8 cellular contexts compared by ENCODE assay signal in the genomic region with DNA sequence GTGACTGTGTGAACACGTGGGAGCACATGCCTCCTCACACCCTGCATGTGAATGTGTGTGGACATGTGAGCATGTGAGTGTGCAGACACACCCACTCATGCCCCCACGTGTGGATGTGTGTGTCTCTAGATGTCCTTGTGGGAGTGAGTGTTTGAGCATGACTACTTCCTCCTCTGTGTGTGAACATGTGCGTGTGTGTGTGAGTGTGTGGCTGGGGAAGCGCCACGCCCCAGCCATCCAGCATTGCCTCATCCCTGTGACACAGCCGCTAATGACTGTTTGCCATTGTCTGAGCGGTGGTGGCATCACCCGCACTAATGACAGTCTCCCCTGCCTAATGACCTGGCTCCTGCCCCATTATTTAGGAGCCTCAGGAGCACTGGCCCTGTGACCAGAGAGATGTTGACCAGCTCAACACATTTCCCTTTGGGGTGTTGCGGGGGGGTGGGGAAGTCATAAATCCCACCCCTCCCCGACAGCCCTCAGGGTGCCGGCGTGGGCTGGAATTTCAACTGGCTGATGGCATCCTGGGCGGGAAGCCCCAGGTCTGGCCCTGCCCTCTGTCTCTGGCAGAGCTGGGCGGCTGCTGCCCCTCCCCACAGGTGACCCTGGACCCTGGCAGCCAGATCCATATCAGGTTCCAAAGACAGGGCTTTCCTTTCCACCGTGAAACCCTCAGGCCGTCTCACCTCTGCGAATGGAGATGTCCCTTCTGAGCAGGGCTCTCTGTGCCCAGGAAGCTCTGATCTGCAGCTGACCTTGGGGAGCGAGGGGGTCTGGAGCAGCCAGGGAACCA.
DNase-seq lines count a peak whose midpoint lies in the region; ATAC-seq lines count a peak whose summit lies in the region.

No MANE protein-coding gene starts in this region.

- H3K4me3 Mint-ChIP-seq in stimulated activated naive CD8-positive, alpha-beta T cell treated with anti-CD3 and anti-CD28 coated beads, Interleukin-15, Interleukin-2, amounts not matched to agents 100 ng/mL and 50 ng/mL, for 24 hours, result no peak overlapping the region

- H3K27ac Mint-ChIP-seq in stimulated activated naive CD8-positive, alpha-beta T cell treated with anti-CD3 and anti-CD28 coated beads, Interleukin-15, Interleukin-2, amounts not matched to agents 100 ng/mL and 50 ng/mL, for 24 hours, result peak overlapping the region; percentile 59

- no peak for ATAC-seq in GM19324 (IDR thresholded peaks at IDR 0.05; ENCODE audit: low FRiP score, unreplicated experiment)

- peak; percentile 73 for DNase-seq in NCI-H1436 (lab: John Stamatoyannopoulos, UW)
- DNase-seq in NCI-H1436 treated with DMSO at 0.1 percent for 48 hours (lab: John Stamatoyannopoulos, UW), result no peak
- peak; percentile 18 for DNase-seq in NCI-H2227 treated with DMSO at 0.1 percent for 48 hours (lab: John Stamatoyannopoulos, UW)
- DNase-seq in anterior cingulate cortex (lab: John Stamatoyannopoulos, UW), result peak in 34 of 58 donors; percentile 21 to 75 (median 48)
- DNase-seq in kidney glomerular epithelial cell (lab: John Stamatoyannopoulos, UW), result peak; percentile 93
- DNase-seq in T-helper 9 cell, result no peak

- H3K27me3 Mint-ChIP-seq in stimulated activated naive CD8-positive, alpha-beta T cell treated with anti-CD3 and anti-CD28 coated beads, Interleukin-15, Interleukin-2, amounts not matched to agents 100 ng/mL and 50 ng/mL, for 24 hours, result peaks cover 6% of the 10 kb centered on the region

- no peaks in the 10 kb centered on the region for H3K9me3 Mint-ChIP-seq in stimulated activated naive CD8-positive, alpha-beta T cell treated with anti-CD3 and anti-CD28 coated beads, Interleukin-15, Interleukin-2, amounts not matched to agents 100 ng/mL and 50 ng/mL, for 24 hours

- H3K36me3 Mint-ChIP-seq in stimulated activated naive CD8-positive, alpha-beta T cell treated with anti-CD3 and anti-CD28 coated beads, Interleukin-15, Interleukin-2, amounts not matched to agents 100 ng/mL and 50 ng/mL, for 24 hours (ENCODE audit: low read depth), result no peaks in the 10 kb centered on the region

- H3K4me1 Mint-ChIP-seq in stimulated activated naive CD8-positive, alpha-beta T cell treated with anti-CD3 and anti-CD28 coated beads, Interleukin-15, Interleukin-2, amounts not matched to agents 100 ng/mL and 50 ng/mL, for 24 hours (ENCODE audit: low read depth), result peaks cover 7% of the 10 kb centered on the region

Comparison
In these comparisons a context has a peak if more than half of its experiments do, and no peak if none do; other contexts are left out.
1. DNase-seq: peak in NCI-H1436 (single experiment), NCI-H2227 treated with DMSO at 0.1 percent for 48 hours (single experiment), anterior cingulate cortex (34 of 58) and kidney glomerular epithelial cell (single experiment); none in NCI-H1436 treated with DMSO at 0.1 percent for 48 hours (single experiment) and T-helper 9 cell (single experiment).